8 cellular contexts compared by ENCODE assay signal in genomic region chr6:73652637-73653570, GRCh38. TPM values are rescaled to one million over a fixed set of nuclear protein-coding genes. Genes with fewer than 3 reads are reported as not detected.
DNase-seq lines count a peak whose midpoint lies in the region; ATAC-seq and TF ChIP-seq lines count a peak whose summit lies in the region.

No MANE protein-coding gene starts in this region.

- in situ Hi-C loops in SK-MEL-5 (cut with HindIII; ENCODE audit: low pct_unique_long_range_greater_than_20kb, low sequenced_read_pairs) = no loop called here

- H3K4me3 ChIP-seq in ovary = peak overlapping the region; percentile 72
- peak overlapping the region; percentile 77 to 96 (median 92) for H3K4me3 ChIP-seq in upper lobe of left lung

- H3K36me3 Mint-ChIP-seq in activated naive CD8-positive, alpha-beta T cell = peaks cover 8% of the 10 kb centered on the region

- H3K4me1 ChIP-seq in ovary (ENCODE audit: insufficient read depth) = peaks cover 1% of the 10 kb centered on the region
- H3K4me1 ChIP-seq in upper lobe of left lung = peaks cover 0 to 26% (median 13%) of the 10 kb centered on the region in 4 donors

- H3K9me3 Mint-ChIP-seq in activated naive CD8-positive, alpha-beta T cell (ENCODE audit: low read depth) = no peaks in the 10 kb centered on the region

- H3K27ac Mint-ChIP-seq in activated naive CD8-positive, alpha-beta T cell = peak overlapping the region; percentile 96

- H3K4me1 Mint-ChIP-seq in activated naive CD8-positive, alpha-beta T cell (ENCODE audit: low read depth) = peaks cover 35% of the 10 kb centered on the region

- WGBS in ovary, 3 donors = 3 to 6% (median 4%) methylated on average over 25 to 32 of the region's 32 CpGs
- WGBS in upper lobe of left lung, 2 donors = 2 to 3% methylated on average over 22 to 31 of the region's 32 CpGs

- intact Hi-C loops in head of caudate nucleus (cut with DNase I) (loop anchor here (5.0 kb wide), 2 partner anchors 136 to 1634 kb away; no protein-coding TSS in a partner anchor), ovary (cut with DNase I) (loop anchor here in 2 of 4 donors (1.0 to 2.0 kb wide), 2 partner anchors 132 to 133 kb away; partner anchors contain the start of gene EEF1A1 (in 1 of the 2))

- peak; percentile 45 to 71 for ATAC-seq in upper lobe of left lung (ENCODE audit: low FRiP score in 2 of 2)

- no peaks in the 10 kb centered on the region for H3K9me3 ChIP-seq in ovary
- no peaks in the 10 kb centered on the region for H3K9me3 ChIP-seq in upper lobe of left lung

- TF ChIP-seq CTCF in ovary (IDR thresholded peaks at IDR 0.05) (no peak), upper lobe of left lung (IDR thresholded peaks at IDR 0.05) (peak; percentile 23 to 59 (median 43))

- H3K27me3 Mint-ChIP-seq in activated naive CD8-positive, alpha-beta T cell = no peaks in the 10 kb centered on the region

- TF ChIP-seq POLR2A in ovary (IDR thresholded peaks at IDR 0.05) (no peak), upper lobe of left lung (IDR thresholded peaks at IDR 0.05) (no peak)

- H3K27ac ChIP-seq in ovary (peak overlapping the region; percentile 70 to 75), upper lobe of left lung (peak overlapping the region; percentile 98 to 99 (median 98))

- no peaks in the 10 kb centered on the region for H3K36me3 ChIP-seq in ovary
- peaks cover 0 to 16% (median 0%) of the 10 kb centered on the region in 4 donors for H3K36me3 ChIP-seq in upper lobe of left lung

- TF ChIP-seq EP300 in ovary (IDR thresholded peaks at IDR 0.05) = no peak
- TF ChIP-seq EP300 in upper lobe of left lung (IDR thresholded peaks at IDR 0.05) = no peak

- H3K27me3 ChIP-seq in ovary = no peaks in the 10 kb centered on the region
- no peaks in the 10 kb centered on the region for H3K27me3 ChIP-seq in upper lobe of left lung

- peak overlapping the region; percentile 97 for H3K4me3 Mint-ChIP-seq in activated naive CD8-positive, alpha-beta T cell

- DNase-seq in GDM1 (lab: John Stamatoyannopoulos, UW) (peak; percentile 49), HCEC 1CT (peak; percentile 36), M059J (ENCODE audit: low read depth) (peak; percentile 80), SK-MEL-5 (ENCODE audit: low read depth, low spot score) (peak; percentile 56), head of caudate nucleus (peak; percentile 49 to 89 (median 75)), ovary (peak in 4 of 5 donors; percentile 18 to 43 (median 34)), upper lobe of left lung (peak in 1 of 2 donors; percentile 80)

RNA-seq across cellular contexts. Expression of gene SLC17A5, which starts 0.9 kb away (rescaled TPM):
- total RNA-seq in M059J (2014; rRNA removed; shearing (Covaris generic)) = 13.2 and 16.4 TPM in 2 replicates
- total RNA-seq in SK-MEL-5 (2014; rRNA removed; shearing (Covaris generic)) = 24.9 and 25.0 TPM in 2 replicates
- polyA plus RNA-seq in SK-MEL-5 (2015; cell fraction: cytosol; rRNA removed) = 15.6 and 20.1 TPM in 2 replicates
- polyA plus RNA-seq in SK-MEL-5 (2015; cell fraction: nucleus; rRNA removed) = 5.3 and 8.4 TPM in 2 replicates
- total RNA-seq in ovary (10 to 100 TPM in 1 of 7 donors, 1 to 10 TPM in 6; 6.3 to 18.3 (median 7.0) TPM), upper lobe of left lung (10 to 100 TPM; 13.0 to 32.5 (median 22.3) TPM)
- 10 to 100 TPM in 1 of 2 donors, 1 to 10 TPM in 1; 4.3 to 15.5 TPM for polyA plus RNA-seq in ovary

RNA-seq across cellular contexts. Expression of gene CD109, which starts 43.1 kb away (rescaled TPM):
- 24.0 and 39.3 TPM in 2 replicates for total RNA-seq in M059J (2014; rRNA removed; shearing (Covaris generic))
- 53.1 and 55.9 TPM in 2 replicates for total RNA-seq in SK-MEL-5 (2014; rRNA removed; shearing (Covaris generic))
- 57.7 and 79.6 TPM in 2 replicates for polyA plus RNA-seq in SK-MEL-5 (2015; cell fraction: cytosol; rRNA removed)
- polyA plus RNA-seq in SK-MEL-5 (2015; cell fraction: nucleus; rRNA removed) = 28.4 and 30.0 TPM in 2 replicates
- 1 to 10 TPM; 1.5 to 5.3 (median 3.2) TPM for total RNA-seq in ovary
- polyA plus RNA-seq in ovary = 1 to 10 TPM; 1.2 to 5.8 TPM
- 10 to 100 TPM in 5 of 6 donors, 1 to 10 TPM in 1; 4.2 to 25.5 (median 21.3) TPM for total RNA-seq in upper lobe of left lung

Comparison
In these comparisons a context has a peak if more than half of its experiments do, and no peak if none do; other contexts are left out.
1. CTCF ChIP-seq: peak in upper lobe of left lung (6 of 6); none in ovary (0 of 3).